8 cellular contexts compared by ENCODE assay signal in the genomic region with DNA sequence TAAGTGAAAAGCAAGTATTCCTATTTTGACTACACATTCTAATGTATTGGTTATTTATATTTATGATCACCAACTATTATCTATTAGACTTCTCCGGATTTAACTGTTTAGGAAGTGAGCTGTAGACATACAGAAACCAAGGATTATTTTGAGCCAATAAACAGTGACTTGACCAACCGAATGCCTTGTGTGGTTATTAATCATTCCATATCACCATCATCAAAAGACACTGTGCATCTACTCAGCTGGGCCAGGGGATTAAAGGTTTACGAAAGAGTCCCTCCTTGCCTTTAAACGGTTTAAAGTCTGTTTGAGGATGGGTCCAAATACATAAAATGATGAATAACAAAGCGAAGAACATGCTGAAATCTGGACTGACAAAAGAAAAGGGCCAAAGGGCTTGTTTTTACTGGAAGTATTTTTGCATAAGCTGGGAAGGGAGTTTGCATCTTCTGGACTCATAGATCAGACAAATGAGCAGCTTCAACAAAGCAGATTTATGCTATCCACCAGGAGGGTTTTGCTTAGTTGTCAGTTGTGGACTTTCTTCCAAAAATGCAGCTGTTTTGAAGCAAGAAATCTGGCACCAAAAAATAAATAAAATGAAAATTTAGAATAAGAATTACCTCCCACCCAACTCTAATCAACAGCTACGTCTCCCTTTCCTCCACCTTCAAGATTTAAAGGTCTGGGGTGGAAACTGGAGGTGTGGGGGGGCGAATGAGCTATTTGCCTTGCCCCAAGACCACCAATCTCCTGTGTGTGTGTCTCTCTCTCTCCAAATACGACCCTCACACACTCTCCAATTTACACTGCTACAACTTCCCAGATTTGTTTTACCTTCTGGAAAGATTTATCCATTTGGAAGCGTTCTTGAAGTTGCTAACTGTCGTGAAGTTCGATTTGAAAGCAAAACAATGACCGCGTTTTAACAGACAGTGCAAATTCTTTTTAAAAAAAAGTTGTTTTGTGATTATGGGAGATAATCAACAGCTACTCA. TPM values are rescaled to one million over a fixed set of nuclear protein-coding genes. Genes with fewer than 3 reads are reported as not detected.
A peak's percentile ranks its signal among the peaks of the same experiment; 100 is the strongest.
DNase-seq lines count a peak whose midpoint lies in the region; ATAC-seq lines count a peak whose summit lies in the region.

No MANE protein-coding gene starts in this region.

- POLR2A ChIA-PET in T-cell (lab: Charles Lee), result no interaction called here

- ATAC-seq in T-cell (replicated peaks in 1 of 4), result no peak
- no peak for ATAC-seq in HG03045 (IDR thresholded peaks at IDR 0.05; ENCODE audit: unreplicated experiment)

- H3K9me3 Mint-ChIP-seq in T-cell, result peaks cover 0 to 5% (median 0%) of the 10 kb centered on the region in 3 donors

- peak overlapping the region; percentile 66 for H3K4me3 ChIP-seq in iPS-15b (ENCODE audit: low read depth, low read length)

- no peaks in the 10 kb centered on the region for H3K36me3 Mint-ChIP-seq in T-cell

- peaks cover 0 to 19% (median 15%) of the 10 kb centered on the region in 3 donors for H3K4me1 Mint-ChIP-seq in T-cell

- CTCF ChIA-PET in T-cell (lab: Charles Lee), result no interaction called here

- H3K27ac Mint-ChIP-seq in T-cell, result no peak overlapping the region

- H3K27me3 ChIP-seq in iPS-15b (ENCODE audit: control insufficient read depth, insufficient read depth, low read length), result peaks cover 26% of the 10 kb centered on the region

- H3K4me1 ChIP-seq in iPS-15b (ENCODE audit: control insufficient read depth, insufficient read depth, low read length), result peaks cover 10% of the 10 kb centered on the region

- peaks cover 28 to 40% of the 10 kb centered on the region in 2 donors for H3K27me3 Mint-ChIP-seq in T-cell

- no peak overlapping the region for H3K9ac ChIP-seq in iPS-15b (ENCODE audit: low read depth, low read length)

- DNase-seq in DMS 273 (lab: John Stamatoyannopoulos, UW; ENCODE audit: unreplicated experiment), result peak; percentile 58
- DNase-seq in DMS 273 treated with DMSO at 0.1 percent for 48 hours (lab: John Stamatoyannopoulos, UW), result no peak
- DNase-seq in T-cell, result no peak
- peak; percentile 23 for DNase-seq in stromal cell of bone marrow (ENCODE audit: low read depth)
- DNase-seq in NCI-H2107 (lab: John Stamatoyannopoulos, UW), result no peak
- no peak for DNase-seq in HUDEP-2 (lab: John Stamatoyannopoulos, UW; ENCODE audit: unreplicated experiment in 76 of 76)

- H3K9me3 ChIP-seq in iPS-15b (ENCODE audit: control insufficient read depth, insufficient read depth, low read length), result no peaks in the 10 kb centered on the region

- no peaks in the 10 kb centered on the region for H3K36me3 ChIP-seq in iPS-15b (ENCODE audit: control insufficient read depth, insufficient read depth, low read length)

- H3K4me3 Mint-ChIP-seq in T-cell, result peak overlapping the region in 2 of 3 donors; percentile 62 to 70

RNA-seq across cellular contexts. Expression of a gene that starts 33.5 kb away (rescaled TPM):
- total RNA-seq in T-cell, result not detected

Comparison
In these comparisons a context has a peak if more than half of its experiments do, and no peak if none do; other contexts are left out.
1. DNase-seq: peak in DMS 273 (single experiment) and stromal cell of bone marrow (single experiment); none in DMS 273 treated with DMSO at 0.1 percent for 48 hours (single experiment), T-cell (0 of 34), NCI-H2107 (single experiment) and HUDEP-2 (0 of 76).